ENCODE assay signal across 21 cellular contexts in the genomic region with DNA sequence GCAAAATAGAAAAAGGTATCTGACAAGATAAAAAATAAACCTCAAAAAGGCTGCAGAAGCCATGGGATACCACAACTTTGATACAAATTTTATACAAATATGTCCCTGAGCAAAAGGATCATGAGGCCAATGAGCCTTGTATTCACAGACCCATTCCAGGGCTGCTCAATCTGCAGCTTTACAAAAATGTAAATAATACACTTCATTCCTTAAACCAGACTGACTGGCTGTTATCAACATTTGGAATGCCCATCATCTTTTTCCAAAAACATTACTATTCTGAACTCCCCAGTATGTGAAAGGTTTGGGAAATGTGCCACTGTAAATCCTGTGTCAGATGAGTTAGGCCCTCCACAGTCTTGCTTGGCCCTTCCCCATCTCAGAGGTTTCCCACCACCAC.
"Had no signal": no experiment of that assay in that cellular context is flagged by ENCODE, and none has a peak within 500 bp of the region (broad histone marks: within the 10 kb centered on the region; RNA-seq: fewer than 3 reads in every experiment).

No MANE protein-coding gene starts in this region.

- H3K27me3 ChIP-seq: ascending aorta, breast epithelium, foreskin keratinocyte, left lung, neural progenitor cell, pancreas, sigmoid colon, thyroid gland had no signal

- H3K4me2 ChIP-seq: neural progenitor cell had no signal

- DNase-seq: activated CD4-positive, alpha-beta T cell treated with anti-CD3 and anti-CD28 coated beads, Interleukin-2, amount 10 ng/mL, durations not matched to agents 7 days and 5 days; activated CD8-positive, alpha-beta memory T cell treated with anti-CD3 and anti-CD28 coated beads, Interleukin-2, amount 50 U/mL, for 4 hours; activated naive CD4-positive, alpha-beta T cell treated with anti-CD3 and anti-CD28 coated beads, Interleukin-2, amount 10 ng/mL, durations not matched to agents 7 days and 5 days; activated naive CD8-positive, alpha-beta T cell treated with anti-CD3 and anti-CD28 coated beads, Interleukin-2, amount 50 U/mL, for 24 hours; activated T-cell treated with anti-CD3 and anti-CD28 coated beads, Interleukin-2, amount 50 U/mL, for 4 hours; cerebellar nuclear complex; endodermal cell; foreskin keratinocyte; left lung; naive thymus-derived CD4-positive, alpha-beta T cell; pancreas; sigmoid colon; stimulated activated naive CD8-positive, alpha-beta T cell treated with anti-CD3 and anti-CD28 coated beads, Interleukin-15, Interleukin-2, amounts not matched to agents 100 U/mL and 50 U/mL, for 24 hours; T1000; thyroid gland had no signal

- H2AFZ ChIP-seq: neural progenitor cell had no signal

- H3K9ac ChIP-seq: neural progenitor cell had no signal

- H3K4me3 ChIP-seq: ascending aorta, breast epithelium, left lung, neural progenitor cell, pancreas, sigmoid colon, thyroid gland had no signal

- H3K27ac Mint-ChIP-seq: activated CD4-positive, alpha-beta T cell treated with anti-CD3 and anti-CD28 coated beads, Interleukin-2, amount 10 ng/mL, durations not matched to agents 7 days and 5 days; activated naive CD4-positive, alpha-beta T cell treated with anti-CD3 and anti-CD28 coated beads, Interleukin-2, amount 10 ng/mL, durations not matched to agents 7 days and 5 days; activated naive CD8-positive, alpha-beta T cell treated with anti-CD3 and anti-CD28 coated beads, Interleukin-2, amount 50 U/mL, for 24 hours; endodermal cell; memory B cell; neural progenitor cell had no signal

- H3K4me1 ChIP-seq: breast epithelium, foreskin keratinocyte, neural progenitor cell had no signal

- H3K4me3 Mint-ChIP-seq: activated CD4-positive, alpha-beta T cell treated with anti-CD3 and anti-CD28 coated beads, Interleukin-2, amount 10 ng/mL, durations not matched to agents 7 days and 5 days; activated naive CD4-positive, alpha-beta T cell treated with anti-CD3 and anti-CD28 coated beads, Interleukin-2, amount 10 ng/mL, durations not matched to agents 7 days and 5 days; activated naive CD8-positive, alpha-beta T cell treated with anti-CD3 and anti-CD28 coated beads, Interleukin-2, amount 50 U/mL, for 24 hours; activated T-cell treated with anti-CD3 and anti-CD28 coated beads, Interleukin-2, amount 50 U/mL, for 4 hours; endodermal cell; memory B cell; naive thymus-derived CD4-positive, alpha-beta T cell; neural progenitor cell had no signal

- ATAC-seq: activated CD4-positive, CD25-positive, alpha-beta regulatory T cell treated with anti-CD3 and anti-CD28 coated beads, Interleukin-2, amount 50 U/mL, for 24 hours; activated naive CD8-positive, alpha-beta T cell treated with anti-CD3 and anti-CD28 coated beads, Interleukin-2, amount 50 U/mL, for 24 hours; activated T-cell treated with anti-CD3 and anti-CD28 coated beads, Interleukin-2, amount 50 U/mL, for 4 hours; foreskin keratinocyte; left lung; naive thymus-derived CD4-positive, alpha-beta T cell; pancreas; stimulated activated naive CD8-positive, alpha-beta T cell treated with anti-CD3 and anti-CD28 coated beads, Interleukin-15, Interleukin-2, amounts not matched to agents 100 U/mL and 50 U/mL, for 24 hours had no signal

- H3K27me3 Mint-ChIP-seq: activated CD4-positive, alpha-beta T cell treated with anti-CD3 and anti-CD28 coated beads, Interleukin-2, amount 10 ng/mL, durations not matched to agents 7 days and 5 days; activated naive CD4-positive, alpha-beta T cell treated with anti-CD3 and anti-CD28 coated beads, Interleukin-2, amount 10 ng/mL, durations not matched to agents 7 days and 5 days; activated naive CD8-positive, alpha-beta T cell treated with anti-CD3 and anti-CD28 coated beads, Interleukin-2, amount 50 U/mL, for 24 hours; memory B cell; naive thymus-derived CD4-positive, alpha-beta T cell had no signal

- H3K36me3 ChIP-seq: breast epithelium, neural progenitor cell had no signal

- H3K9me3 ChIP-seq: left lung, pancreas, sigmoid colon, thyroid gland had no signal

- H3K4me1 Mint-ChIP-seq: activated CD4-positive, alpha-beta T cell treated with anti-CD3 and anti-CD28 coated beads, Interleukin-2, amount 10 ng/mL, durations not matched to agents 7 days and 5 days; activated naive CD4-positive, alpha-beta T cell treated with anti-CD3 and anti-CD28 coated beads, Interleukin-2, amount 10 ng/mL, durations not matched to agents 7 days and 5 days; activated naive CD8-positive, alpha-beta T cell treated with anti-CD3 and anti-CD28 coated beads, Interleukin-2, amount 50 U/mL, for 24 hours; neural progenitor cell had no signal

- H3K27ac ChIP-seq: epithelial cell of prostate, foreskin keratinocyte, left lung, neural progenitor cell, pancreas had no signal
